1 cellular context compared by ENCODE assay signal in genomic region chr4:145503486-145504072, GRCh38.
TF ChIP-seq lines count a peak whose summit lies in the region.

No MANE protein-coding gene starts in this region.

TF ChIP-seq in SK-N-SH treated with all-trans-retinoic acid at 6 μM for 48 hours, 23 proteins besides CTCF, POLR2A, EP300 and RAD21 (continued from another document):
- TF ChIP-seq TOX (CRISPR knock-in tag; IDR thresholded peaks at IDR 0.05; ENCODE audit: borderline replicate concordance) (no peak), RARB (CRISPR knock-in tag; IDR thresholded peaks at IDR 0.05) (no peak), ZNF70 (CRISPR knock-in tag; IDR thresholded peaks at IDR 0.05) (no peak), BACH2 (CRISPR knock-in tag; IDR thresholded peaks at IDR 0.05; ENCODE audit: borderline replicate concordance) (no peak), ZNF8 (CRISPR knock-in tag; IDR thresholded peaks at IDR 0.05) (no peak), ZFP30 (CRISPR knock-in tag; IDR thresholded peaks at IDR 0.05) (no peak), PATZ1 (CRISPR knock-in tag; IDR thresholded peaks at IDR 0.05; ENCODE audit: borderline replicate concordance) (no peak), ZC3H10 (CRISPR knock-in tag; IDR thresholded peaks at IDR 0.05) (no peak)
